Comparison of ENCODE assay signal across 8 cellular contexts in the genomic region with DNA sequence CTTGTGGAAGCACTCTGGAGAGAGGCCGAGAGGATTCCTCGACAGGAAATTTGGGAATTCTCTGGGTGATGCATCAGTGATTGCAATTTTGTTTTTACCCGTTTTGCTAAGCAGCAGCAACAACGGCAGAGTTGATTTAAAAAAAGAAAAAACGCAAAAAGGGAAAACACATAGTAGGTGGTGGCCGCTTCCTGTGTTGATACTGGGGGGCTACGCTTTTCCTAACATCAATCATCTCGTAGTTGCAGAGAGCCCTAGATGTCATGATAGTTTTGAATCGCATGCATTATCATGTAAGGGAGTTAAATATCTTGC. TPM values are rescaled to one million over a fixed set of nuclear protein-coding genes. Genes with fewer than 3 reads are reported as not detected.
DNase-seq lines count a peak whose midpoint lies in the region; ATAC-seq and TF ChIP-seq lines count a peak whose summit lies in the region.

No MANE protein-coding gene starts in this region.

- DNase-seq in CD4-positive, alpha-beta memory T cell = no peak
- no peak for DNase-seq in MM.1S
- no peak for DNase-seq in nucleus accumbens (lab: John Stamatoyannopoulos, UW)
- no peak for DNase-seq in NCI-H128 (lab: John Stamatoyannopoulos, UW; ENCODE audit: unreplicated experiment)

- no peaks in the 10 kb centered on the region for H3K27me3 Mint-ChIP-seq in CD4-positive, alpha-beta memory T cell

- H3K36me3 Mint-ChIP-seq in CD4-positive, alpha-beta memory T cell = peaks cover 4 to 10% of the 10 kb centered on the region in 2 donors

- H3K9me3 ChIP-seq in CD4-positive, alpha-beta memory T cell (ENCODE audit: control insufficient read depth in 1 of 2, low read length in 2 of 2) = no peaks in the 10 kb centered on the region
- no peaks in the 10 kb centered on the region for H3K9me3 ChIP-seq in MM.1S (replicated peaks; ENCODE audit: insufficient read depth, low read length)
- H3K9me3 ChIP-seq in endocrine pancreas (ENCODE audit: control insufficient read depth, low read length) = no peaks in the 10 kb centered on the region
- H3K9me3 ChIP-seq in neutrophil = no peaks in the 10 kb centered on the region

- TF ChIP-seq CTCF in MM.1S (IDR thresholded peaks at IDR 0.05; ENCODE audit: low read length) (no peak), neutrophil (IDR thresholded peaks at IDR 0.05) (no peak)

- no peaks in the 10 kb centered on the region for H3K79me2 ChIP-seq in MM.1S (ENCODE audit: low read length)

- H3K9me3 Mint-ChIP-seq in CD4-positive, alpha-beta memory T cell = peaks cover 0 to 1% (median 0%) of the 10 kb centered on the region in 8 donors

- no peaks in the 10 kb centered on the region for H3K36me3 ChIP-seq in CD4-positive, alpha-beta memory T cell (ENCODE audit: insufficient read depth, low read length)
- H3K36me3 ChIP-seq in MM.1S (replicated peaks; ENCODE audit: insufficient read depth, low read length) = no peaks in the 10 kb centered on the region
- no peaks in the 10 kb centered on the region for H3K36me3 ChIP-seq in endocrine pancreas (ENCODE audit: control insufficient read depth, insufficient read depth, low read length)
- H3K36me3 ChIP-seq in neutrophil = no peaks in the 10 kb centered on the region

- H3K4me3 ChIP-seq in CD4-positive, alpha-beta memory T cell (ENCODE audit: low read length in 2 of 2) = peak overlapping the region; percentile 78 to 98
- H3K4me3 ChIP-seq in MM.1S (ENCODE audit: low read length) (peak overlapping the region; percentile 73), endocrine pancreas (ENCODE audit: control insufficient read depth, insufficient read depth, low read length) (peak overlapping the region; percentile 68), neutrophil (ENCODE audit: low read depth in 1 of 2, low read length in 1 of 2) (peak overlapping the region; percentile 88 to 90)

- no peaks in the 10 kb centered on the region for H3K27me3 ChIP-seq in CD4-positive, alpha-beta memory T cell (ENCODE audit: insufficient read depth, low read length)
- H3K27me3 ChIP-seq in MM.1S (replicated peaks; ENCODE audit: insufficient read depth, low read length) (no peaks in the 10 kb centered on the region), endocrine pancreas (ENCODE audit: control insufficient read depth, insufficient read depth, low read length) (no peaks in the 10 kb centered on the region), neutrophil (no peaks in the 10 kb centered on the region)

- peak overlapping the region; percentile 94 for H3K27ac ChIP-seq in CD4-positive, alpha-beta memory T cell (ENCODE audit: low read depth, low read length)
- H3K27ac ChIP-seq in MM.1S (ENCODE audit: low read length) = peak overlapping the region; percentile 92; the same call in 1 of the 2 replicates
- H3K27ac ChIP-seq in neutrophil = peak overlapping the region; percentile 94

- POLR2A ChIA-PET in CD4-positive, alpha-beta memory T cell (lab: Charles Lee; ENCODE audit: partially characterized antibody) = interaction anchor here (0.8 to 5.2 kb wide), 13 partner anchors 9 to 1675 kb away, joined by 3 to 139 read pairs (median 8); a partner anchor contains a TSS

- ATAC-seq in GM18868 (IDR thresholded peaks at IDR 0.05; ENCODE audit: unreplicated experiment) = no peak
- ATAC-seq in HG03097 (IDR thresholded peaks at IDR 0.05; ENCODE audit: low FRiP score, unreplicated experiment) = no peak

- H2AFZ ChIP-seq in MM.1S (ENCODE audit: low read length) = peak overlapping the region; percentile 97

- peaks cover 19 to 31% (median 22%) of the 10 kb centered on the region in 4 donors for H3K4me1 Mint-ChIP-seq in CD4-positive, alpha-beta memory T cell

- peaks cover 20% of the 10 kb centered on the region for H3K4me1 ChIP-seq in CD4-positive, alpha-beta memory T cell (ENCODE audit: insufficient read depth, low read length)
- H3K4me1 ChIP-seq in MM.1S (ENCODE audit: low read length) = peaks cover 14% of the 10 kb centered on the region
- H3K4me1 ChIP-seq in endocrine pancreas (ENCODE audit: control insufficient read depth, insufficient read depth, low read length) = no peaks in the 10 kb centered on the region
- H3K4me1 ChIP-seq in neutrophil (ENCODE audit: control insufficient read depth in 1 of 2, insufficient read depth in 1 of 2, low read depth in 1 of 2, low read length in 1 of 2) = peaks cover 12 to 15% of the 10 kb centered on the region in 2 experiments

- H4K20me1 ChIP-seq in MM.1S (ENCODE audit: insufficient read depth, low read length) = no peaks in the 10 kb centered on the region

- peaks cover 17% of the 10 kb centered on the region for H3F3A ChIP-seq in MM.1S (ENCODE audit: insufficient read depth, low read length)

- intact Hi-C loops in CD4-positive, alpha-beta memory T cell (cut with micrococcal nuclease) = loop anchor here (1.0 to 5.0 kb wide), 6 partner anchors 27 to 1675 kb away; a partner anchor contains a TSS

- peak overlapping the region; percentile 90 for H3K4me2 ChIP-seq in MM.1S (ENCODE audit: low read depth, low read length)

- peak overlapping the region; percentile 80 to 96 (median 94) for H3K4me3 Mint-ChIP-seq in CD4-positive, alpha-beta memory T cell

- H3K27ac Mint-ChIP-seq in CD4-positive, alpha-beta memory T cell = peak overlapping the region; percentile 92 to 98 (median 97)

- H3K9me2 ChIP-seq in MM.1S (replicated peaks; ENCODE audit: insufficient read depth, low read length) = no peaks in the 10 kb centered on the region

- CTCF ChIA-PET in CD4-positive, alpha-beta memory T cell (lab: Charles Lee; ENCODE audit: partially characterized antibody) = interaction anchor here (0.7 to 2.3 kb wide), 5 partner anchors 12 to 1675 kb away, joined by 3 to 14 read pairs (median 4); a partner anchor contains a TSS

- H3K9ac ChIP-seq in MM.1S (ENCODE audit: low read length) (peak overlapping the region; percentile 87), endocrine pancreas (ENCODE audit: control insufficient read depth, insufficient read depth, low read length) (peak overlapping the region; percentile 38)

RNA-seq across cellular contexts. Expression of a gene that starts 0.3 kb away (rescaled TPM):
- 10 to 100 TPM; 18.2 to 20.7 TPM for total RNA-seq in CD4-positive, alpha-beta memory T cell
- 1 to 10 TPM; 2.2 to 4.6 TPM for polyA plus RNA-seq in CD4-positive, alpha-beta memory T cell

RNA-seq across cellular contexts. Expression of a gene that starts 27.5 kb away (rescaled TPM):
- total RNA-seq in CD4-positive, alpha-beta memory T cell = 10 to 100 TPM; 38.6 to 40.0 TPM
- polyA plus RNA-seq in CD4-positive, alpha-beta memory T cell = 10 to 100 TPM; 44.3 to 60.8 TPM
